ENCODE assay signal across 1 cellular context in genomic region chr6:113530769-113531168, GRCh38.
A peak's percentile ranks its signal among the peaks of the same experiment; 100 is the strongest.
TF ChIP-seq lines count a peak whose summit lies in the region.

No MANE protein-coding gene starts in this region.

TF ChIP-seq in HepG2, 621 proteins besides CTCF, POLR2A, EP300 and RAD21 (continued from another document):
- TF ChIP-seq MAX (IDR thresholded peaks at IDR 0.05) (peak; percentile 69; the same call in 1 of the 2 replicates), ZNF720 (CRISPR knock-in tag; IDR thresholded peaks at IDR 0.05) (no peak), ZFP1 (CRISPR knock-in tag; IDR thresholded peaks at IDR 0.05) (no peak), NR2F1 (CRISPR knock-in tag; IDR thresholded peaks at IDR 0.05) (peak; percentile 55 to 66; a peak in 2 of 4 replicates), MYC (CRISPR knock-in tag; IDR thresholded peaks at IDR 0.05; ENCODE audit: borderline replicate concordance) (peak; percentile 27; the same call in 1 of the 2 replicates), FIP1L1 (IDR thresholded peaks at IDR 0.05; ENCODE audit: borderline replicate concordance, insufficient read depth, low read depth, low read length) (no peak), RCOR2 (CRISPR knock-in tag; IDR thresholded peaks at IDR 0.05) (no peak)
